Comparison of ENCODE assay signal across 8 cellular contexts in the genomic region with DNA sequence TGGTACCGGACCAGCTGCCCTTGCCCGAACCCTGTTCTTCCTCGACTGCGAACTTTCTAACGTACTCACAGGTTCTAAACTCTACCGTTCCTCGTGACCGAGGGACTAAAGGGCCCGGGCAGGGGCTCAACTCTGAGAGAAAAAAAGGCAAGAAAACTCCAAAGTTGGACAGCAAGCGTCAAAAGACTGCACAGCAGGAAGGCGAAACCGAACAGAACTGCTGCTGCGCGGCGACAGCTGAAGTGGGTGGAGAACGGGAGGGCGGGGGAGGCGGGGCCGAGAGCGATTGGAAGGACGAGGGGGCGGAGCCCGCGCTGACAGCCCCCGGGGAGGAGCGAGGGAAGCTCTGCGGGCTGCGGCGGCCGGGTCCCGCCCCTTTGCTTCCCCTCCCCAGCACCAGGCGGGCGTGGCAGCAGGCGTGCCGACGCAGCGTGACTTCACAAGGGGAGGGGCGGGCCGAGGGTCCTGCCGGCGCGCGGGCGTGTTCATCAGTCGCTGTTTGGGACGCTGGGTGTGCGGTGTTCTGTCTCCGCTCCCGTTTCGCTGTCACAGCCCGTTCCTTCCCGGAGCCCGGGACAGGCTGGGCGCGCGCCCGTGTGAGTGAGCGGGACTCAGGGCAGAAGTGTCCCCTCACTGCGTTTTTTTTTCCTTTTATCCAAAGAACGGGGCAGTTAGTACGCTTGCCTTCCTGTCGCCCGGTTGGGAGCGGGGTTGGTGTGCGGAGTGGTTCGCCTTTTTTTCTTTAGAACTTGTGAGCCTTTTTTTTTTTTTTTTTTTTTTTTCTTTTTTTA. TPM values are rescaled to one million over a fixed set of nuclear protein-coding genes. Genes with fewer than 3 reads are reported as not detected.
A peak's percentile ranks its signal among the peaks of the same experiment; 100 is the strongest.
DNase-seq lines count a peak whose midpoint lies in the region; ATAC-seq and TF ChIP-seq lines count a peak whose summit lies in the region.

A gene with protein sequence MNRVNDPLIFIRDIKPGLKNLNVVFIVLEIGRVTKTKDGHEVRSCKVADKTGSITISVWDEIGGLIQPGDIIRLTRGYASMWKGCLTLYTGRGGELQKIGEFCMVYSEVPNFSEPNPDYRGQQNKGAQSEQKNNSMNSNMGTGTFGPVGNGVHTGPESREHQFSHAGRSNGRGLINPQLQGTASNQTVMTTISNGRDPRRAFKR (plus strand): TSS at position 491 of the 791 bp plus-strand sequence. CDS start 479 bp downstream, outside the sequence.

- peaks cover 12 to 26% of the 10 kb centered on the region in 2 donors for H3K36me3 Mint-ChIP-seq in activated T-cell treated with anti-CD3 and anti-CD28 coated beads, Interleukin-2, amount 50 U/mL, for 72 hours (ENCODE audit: insufficient read depth in 2 of 2)

- ATAC-seq in activated T-cell treated with anti-CD3 and anti-CD28 coated beads, Interleukin-2, amount 50 U/mL, for 72 hours (replicated peaks in 1 of 2): peak; percentile 80 to 87

- H3K9me2 ChIP-seq in DOHH2 (replicated peaks; ENCODE audit: control insufficient read depth, low read length) (no peaks in the 10 kb centered on the region), GM23248 (ENCODE audit: insufficient read depth) (no peaks in the 10 kb centered on the region)

- H3K4me3 ChIP-seq in DOHH2 (ENCODE audit: low read length) (peak within 1 kb of the TSS; percentile 83), GM23248 (peak within 1 kb of the TSS; percentile 97), esophagus muscularis mucosa (peak within 1 kb of the TSS; percentile 64 to 81 (median 74))

- H2AFZ ChIP-seq in GM23248: peak within 1 kb of the TSS; percentile 68

- WGBS in GM23248 (ENCODE audit: low coverage in 1 of 2, low lambda C conversion rate in 2 of 2, missing lambda C conversion rate in 2 of 2), 2 experiments: 0 to 1% methylated on average over 27 to 65 of the region's 66 CpGs
- under 1% methylated on average over 45 of the region's 66 CpGs for WGBS in esophagus muscularis mucosa

- no peak for TF ChIP-seq CTCF in DOHH2 (IDR thresholded peaks at IDR 0.05; ENCODE audit: low read depth, low read length, poor library complexity, severe bottlenecking)
- no peak for TF ChIP-seq CTCF in esophagus muscularis mucosa (IDR thresholded peaks at IDR 0.05)

- peak within 1 kb of the TSS; percentile 97 for H3K9ac ChIP-seq in GM23248

- H3K9me3 ChIP-seq in DOHH2 (ENCODE audit: control insufficient read depth, insufficient read depth, low read length) (no peaks in the 10 kb centered on the region), GM23248 (ENCODE audit: low read depth) (no peaks in the 10 kb centered on the region), esophagus muscularis mucosa (no peaks in the 10 kb centered on the region)

- H3K4me3 Mint-ChIP-seq in activated T-cell treated with anti-CD3 and anti-CD28 coated beads, Interleukin-2, amount 50 U/mL, for 72 hours: peak within 1 kb of the TSS; percentile 86 to 97

- H3K4me2 ChIP-seq in DOHH2 (ENCODE audit: low read length): peak within 1 kb of the TSS; percentile 93
- peak within 1 kb of the TSS; percentile 100 for H3K4me2 ChIP-seq in GM23248 (ENCODE audit: unreplicated experiment)

- in situ Hi-C loops in GM23248 (cut with MboI): loop anchor here (25.0 kb wide), 1 partner anchor 484 kb away; no protein-coding TSS in a partner anchor

- H3K27ac Mint-ChIP-seq in activated T-cell treated with anti-CD3 and anti-CD28 coated beads, Interleukin-2, amount 50 U/mL, for 72 hours: peak within 1 kb of the TSS; percentile 99

- peak within 1 kb of the TSS; percentile 63 for H3K27ac ChIP-seq in DOHH2 (ENCODE audit: low read depth, low read length)
- peak within 1 kb of the TSS; percentile 100 for H3K27ac ChIP-seq in GM23248
- H3K27ac ChIP-seq in esophagus muscularis mucosa (replicated peaks in 1 of 4): peak within 1 kb of the TSS; percentile 91 to 96 (median 94)

- H3K27me3 ChIP-seq in DOHH2 (ENCODE audit: control insufficient read depth, low read length): no peaks in the 10 kb centered on the region
- H3K27me3 ChIP-seq in GM23248 (replicated peaks; ENCODE audit: insufficient read depth): no peaks in the 10 kb centered on the region
- no peaks in the 10 kb centered on the region for H3K27me3 ChIP-seq in esophagus muscularis mucosa

- H3K79me2 ChIP-seq in DOHH2 (ENCODE audit: control insufficient read depth, low read length) (peaks cover 42% of the 10 kb centered on the region), GM23248 (ENCODE audit: insufficient read depth) (peaks cover 49% of the 10 kb centered on the region)

- no peaks in the 10 kb centered on the region for H4K20me1 ChIP-seq in DOHH2 (ENCODE audit: control insufficient read depth, insufficient read depth, low read depth, low read length)
- H4K20me1 ChIP-seq in GM23248 (ENCODE audit: insufficient read depth): no peaks in the 10 kb centered on the region; the same call in 1 of the 2 replicates

- H3K36me3 ChIP-seq in DOHH2 (ENCODE audit: control insufficient read depth, low read length) (peaks cover 27% of the 10 kb centered on the region), GM23248 (ENCODE audit: low read depth) (peaks cover 22% of the 10 kb centered on the region; the same call in 1 of the 2 replicates), esophagus muscularis mucosa (peaks cover under 1 to 11% (median 7%) of the 10 kb centered on the region in 4 donors)

- intact Hi-C loops in esophagus muscularis mucosa (cut with DNase I): loop anchor here (5.0 kb wide), 1 partner anchor 661 kb away; no protein-coding TSS in a partner anchor

- H3F3A ChIP-seq in DOHH2 (ENCODE audit: control insufficient read depth, insufficient read depth): peaks cover 4% of the 10 kb centered on the region
- peaks cover 52% of the 10 kb centered on the region for H3F3A ChIP-seq in GM23248 (ENCODE audit: insufficient read depth)

- TF ChIP-seq POLR2A in esophagus muscularis mucosa (IDR thresholded peaks at IDR 0.05; ENCODE audit: low read depth): peak; percentile 98

- peak; percentile 99 for DNase-seq in GM23248
- peak; percentile 99 for DNase-seq in Kasumi-1 (lab: John Stamatoyannopoulos, UW)
- DNase-seq in RKO (ENCODE audit: low spot score): peak; percentile 98
- DNase-seq in activated T-cell treated with anti-CD3 and anti-CD28 coated beads, Interleukin-2, amount 50 U/mL, for 72 hours: peak; percentile 99
- DNase-seq in esophagus muscularis mucosa (ENCODE audit: extremely low spot score): peak; percentile 99
- peak; percentile 97 for DNase-seq in myocyte (ENCODE audit: low read depth)
- DNase-seq in stimulated activated CD8-positive, alpha-beta memory T cell treated with anti-CD3 and anti-CD28 coated beads, Interleukin-7, amount 100 ng/mL, for 4 hours (ENCODE audit: low read depth in 2 of 2): peak; percentile 97 to 99

- no peaks in the 10 kb centered on the region for H3K27me3 Mint-ChIP-seq in activated T-cell treated with anti-CD3 and anti-CD28 coated beads, Interleukin-2, amount 50 U/mL, for 72 hours (ENCODE audit: low read depth)

- no peak for TF ChIP-seq EP300 in esophagus muscularis mucosa (IDR thresholded peaks at IDR 0.05)

- H3K4me1 Mint-ChIP-seq in activated T-cell treated with anti-CD3 and anti-CD28 coated beads, Interleukin-2, amount 50 U/mL, for 72 hours (ENCODE audit: low read depth): peaks cover 64% of the 10 kb centered on the region

- H3K4me1 ChIP-seq in DOHH2 (ENCODE audit: control insufficient read depth, low read length) (peaks cover 47% of the 10 kb centered on the region), GM23248 (ENCODE audit: insufficient read depth) (peaks cover 35% of the 10 kb centered on the region), esophagus muscularis mucosa (peaks cover 0 to 44% (median 25%) of the 10 kb centered on the region in 4 donors)

- no peaks in the 10 kb centered on the region for H3K9me3 Mint-ChIP-seq in activated T-cell treated with anti-CD3 and anti-CD28 coated beads, Interleukin-2, amount 50 U/mL, for 72 hours

RNA-seq across cellular contexts. Expression of the gene that starts here (rescaled TPM):
- total RNA-seq in GM23248 (2014; rRNA removed; shearing (Covaris generic)): 121 and 124 TPM in 2 replicates
- 120 and 148 TPM in 2 replicates for polyA plus RNA-seq in GM23248 (2016; fragmentation: Nextera tagmentation; extraction: Ambion mirVana)
- total RNA-seq in activated T-cell treated with anti-CD3 and anti-CD28 coated beads, Interleukin-2, amount 50 U/mL, for 72 hours: 10 to 100 TPM; 94.1 to 98.6 TPM
- total RNA-seq in esophagus muscularis mucosa (10 to 100 TPM in 2 of 4 donors, 1 to 10 TPM in 2; 4.2 to 27.8 (median 8.0) TPM), myocyte (30.8 and 46.9 TPM in 2 replicates)
- 35.4 TPM for polyA plus RNA-seq in myocyte (2012)

Comparison
In these comparisons a context has a peak if more than half of its experiments do, and no peak if none do; other contexts are left out.
1. Peak in every context shown above with its lines: DNase-seq, ATAC-seq, H3K4me3 ChIP-seq and H3K27ac ChIP-seq.